9 cellular contexts compared by ENCODE assay signal in genomic region chr5:1010641-1011046, GRCh38. TPM values are rescaled to one million over a fixed set of nuclear protein-coding genes. Genes with fewer than 3 reads are reported as not detected.
DNase-seq lines count a peak whose midpoint lies in the region; ATAC-seq and TF ChIP-seq lines count a peak whose summit lies in the region.
"Had no signal": no experiment of that assay in that cellular context is flagged by ENCODE, and none has a peak within 500 bp of the region (broad histone marks: within the 10 kb centered on the region; RNA-seq: fewer than 3 reads in every experiment).

No MANE protein-coding gene starts in this region.

- no peak for TF ChIP-seq EP300 in gastroesophageal sphincter (IDR thresholded peaks at IDR 0.05)

- CTCF ChIA-PET in activated naive CD4-positive, alpha-beta T cell treated with anti-CD3 and anti-CD28 coated beads, Interleukin-2, amount 10 ng/mL, durations not matched to agents 7 days and 5 days (lab: Charles Lee), result interaction anchor here (0.7 to 3.1 kb wide), 12 partner anchors 10 to 128 kb away, joined by 3 to 28 read pairs (median 4); no protein-coding TSS in a partner anchor

- no peak overlapping the region for H3K18ac ChIP-seq in mesendoderm (ENCODE audit: low read length)

- H2BK15ac ChIP-seq in mesendoderm (replicated peaks; ENCODE audit: low read depth), result no peak overlapping the region

- no peak overlapping the region for H4K5ac ChIP-seq in mesendoderm (ENCODE audit: low read length)

- no peak overlapping the region for H2BK120ac ChIP-seq in mesendoderm (ENCODE audit: low read depth, low read length)

- H3K4me1 Mint-ChIP-seq in activated naive CD4-positive, alpha-beta T cell treated with anti-CD3 and anti-CD28 coated beads, Interleukin-2, amount 10 ng/mL, durations not matched to agents 7 days and 5 days, result peaks cover 24% of the 10 kb centered on the region

- no peak overlapping the region for H3K9ac ChIP-seq in mesendoderm (ENCODE audit: low read length)

- H3K4me1 ChIP-seq in left ventricle myocardium inferior (peaks cover 50% of the 10 kb centered on the region), spleen (peaks cover under 1 to 48% (median 28%) of the 10 kb centered on the region in 6 donors), mesendoderm (ENCODE audit: control insufficient read depth, low read depth, low read length) (no peaks in the 10 kb centered on the region), gastroesophageal sphincter (peaks cover 0 to 32% (median 10%) of the 10 kb centered on the region in 3 donors)

- H3K79me2 ChIP-seq in mesendoderm (ENCODE audit: control insufficient read depth, insufficient read depth, low read length), result no peaks in the 10 kb centered on the region

- no peaks in the 10 kb centered on the region for H3K36me3 Mint-ChIP-seq in activated naive CD4-positive, alpha-beta T cell treated with anti-CD3 and anti-CD28 coated beads, Interleukin-2, amount 10 ng/mL, durations not matched to agents 7 days and 5 days

- peak overlapping the region; percentile 74 for H3K4me3 ChIP-seq in left ventricle myocardium inferior
- peak overlapping the region in 4 of 8 donors; percentile 2 to 60 (median 47) for H3K4me3 ChIP-seq in spleen
- H3K4me3 ChIP-seq in mesendoderm (ENCODE audit: low read length), result no peak overlapping the region
- no peak overlapping the region for H3K4me3 ChIP-seq in coronary artery
- H3K4me3 ChIP-seq in gastroesophageal sphincter, result no peak overlapping the region

- H2AK5ac ChIP-seq in mesendoderm (ENCODE audit: low read length), result no peak overlapping the region

- no peak overlapping the region for H3K4ac ChIP-seq in mesendoderm (ENCODE audit: low read depth, low read length)

- H3K4me2 ChIP-seq in mesendoderm (ENCODE audit: low read length), result no peak overlapping the region

- no peak overlapping the region for H3K4me3 Mint-ChIP-seq in activated naive CD4-positive, alpha-beta T cell treated with anti-CD3 and anti-CD28 coated beads, Interleukin-2, amount 10 ng/mL, durations not matched to agents 7 days and 5 days

- no peak for ATAC-seq in gastroesophageal sphincter

- no peaks in the 10 kb centered on the region for H3K79me1 ChIP-seq in mesendoderm (ENCODE audit: low read length)

- no peak overlapping the region for H3K23ac ChIP-seq in mesendoderm (ENCODE audit: low read length)

- TF ChIP-seq CTCF in left ventricle myocardium inferior (IDR thresholded peaks at IDR 0.05; ENCODE audit: borderline replicate concordance), result no peak
- TF ChIP-seq CTCF in spleen (IDR thresholded peaks at IDR 0.05 in 8 of 11, conservative IDR thresholded peaks at IDR 0.05 in 3 of 11), result no peak
- no peak for TF ChIP-seq CTCF in coronary artery (IDR thresholded peaks at IDR 0.05)
- TF ChIP-seq CTCF in gastroesophageal sphincter (IDR thresholded peaks at IDR 0.05), result no peak

- H3K27me3 ChIP-seq in left ventricle myocardium inferior (ENCODE audit: low read depth) (peaks cover 22% of the 10 kb centered on the region), spleen (replicated peaks in 1 of 7) (peaks cover 0 to 84% (median 43%) of the 10 kb centered on the region in 7 donors), mesendoderm (ENCODE audit: insufficient read depth, low read length, poor library complexity) (peaks cover 13% of the 10 kb centered on the region), gastroesophageal sphincter (peaks cover 60% of the 10 kb centered on the region)

- H3K27ac Mint-ChIP-seq in activated naive CD4-positive, alpha-beta T cell treated with anti-CD3 and anti-CD28 coated beads, Interleukin-2, amount 10 ng/mL, durations not matched to agents 7 days and 5 days, result no peak overlapping the region

- H3K27me3 Mint-ChIP-seq in activated naive CD4-positive, alpha-beta T cell treated with anti-CD3 and anti-CD28 coated beads, Interleukin-2, amount 10 ng/mL, durations not matched to agents 7 days and 5 days, result peaks cover 63% of the 10 kb centered on the region

- intact Hi-C loops in left ventricle myocardium inferior (cut with micrococcal nuclease) (no loop called here), spleen (cut with DNase I; ENCODE audit: low total_unique reads) (no loop called here)

- no peak overlapping the region for H4K8ac ChIP-seq in mesendoderm (ENCODE audit: low read depth, low read length)

- H3K27ac ChIP-seq in left ventricle myocardium inferior (replicated peaks) (no peak overlapping the region), spleen (peak overlapping the region in 1 of 8 donors; percentile 66), mesendoderm (ENCODE audit: low read depth, low read length) (no peak overlapping the region), coronary artery (no peak overlapping the region), gastroesophageal sphincter (no peak overlapping the region)

- H3K36me3 ChIP-seq in left ventricle myocardium inferior, result no peaks in the 10 kb centered on the region
- no peaks in the 10 kb centered on the region for H3K36me3 ChIP-seq in spleen
- no peaks in the 10 kb centered on the region for H3K36me3 ChIP-seq in mesendoderm (ENCODE audit: control insufficient read depth, insufficient read depth, low read length)
- H3K36me3 ChIP-seq in gastroesophageal sphincter, result no peaks in the 10 kb centered on the region

- TF ChIP-seq POLR2A in spleen (IDR thresholded peaks at IDR 0.05) (no peak), gastroesophageal sphincter (IDR thresholded peaks at IDR 0.05) (no peak)

- H2BK5ac ChIP-seq in mesendoderm (ENCODE audit: low read length), result no peak overlapping the region

- H3K9me3 ChIP-seq in left ventricle myocardium inferior (replicated peaks), result no peaks in the 10 kb centered on the region
- H3K9me3 ChIP-seq in spleen, result no peaks in the 10 kb centered on the region
- H3K9me3 ChIP-seq in gastroesophageal sphincter, result no peaks in the 10 kb centered on the region

- H3K56ac ChIP-seq in mesendoderm (ENCODE audit: low read length), result no peak overlapping the region

- WGBS in spleen, 5 donors, result 58 to 71% (median 66%) methylated on average over 7 to 13 of the region's 13 CpGs
- WGBS in mesendoderm (ENCODE audit: extremely low coverage, insufficient coverage, low lambda C conversion rate), result no CpG with 5 or more reads among the region's 13 CpGs
- 58% methylated on average over 3 to 4 of the region's 13 CpGs for WGBS in gastroesophageal sphincter (ENCODE audit: low coverage in 1 of 2), 2 donors

- peak; percentile 20 for DNase-seq in activated naive CD4-positive, alpha-beta T cell treated with anti-CD3 and anti-CD28 coated beads, Interleukin-2, amount 10 ng/mL, durations not matched to agents 7 days and 5 days
- DNase-seq in activated naive CD4-positive, alpha-beta T cell treated with Interleukin-2 at 50 U/mL for 16 hours, result no peak
- DNase-seq in NCI-H510A treated with DMSO at 0.1 percent for 48 hours (lab: John Stamatoyannopoulos, UW), result peak; percentile 73
- DNase-seq in left ventricle myocardium inferior, result peak; percentile 17
- peak; percentile 61 for DNase-seq in spleen
- no peak for DNase-seq in mesendoderm
- no peak for DNase-seq in coronary artery (ENCODE audit: low spot score)
- DNase-seq: GDM1 had no signal

- no peaks in the 10 kb centered on the region for H3K9me3 Mint-ChIP-seq in activated naive CD4-positive, alpha-beta T cell treated with anti-CD3 and anti-CD28 coated beads, Interleukin-2, amount 10 ng/mL, durations not matched to agents 7 days and 5 days

RNA-seq across cellular contexts. Expression of gene NKD2, which starts 2.0 kb away (rescaled TPM):
- 3.7 TPM for total RNA-seq in left ventricle myocardium inferior
- 10 to 100 TPM in 6 of 7 donors, 1 to 10 TPM in 1; 1.4 to 52.3 (median 17.9) TPM for total RNA-seq in spleen
- polyA plus RNA-seq in spleen, result 10 to 100 TPM in 1 of 3 donors, 1 to 10 TPM in 2; 5.9 to 16.4 (median 7.0) TPM
- 4.1 TPM for polyA plus RNA-seq in mesendoderm (2013, experiment 1 of 2)
- polyA plus RNA-seq in mesendoderm (2013, experiment 2 of 2), result 3.1 TPM
- 1 to 10 TPM; 1.8 to 6.1 (median 1.9) TPM for total RNA-seq in gastroesophageal sphincter

Comparison
In these comparisons a context has a peak if more than half of its experiments do, and no peak if none do; other contexts are left out.
1. DNase-seq: peak in activated naive CD4-positive, alpha-beta T cell treated with anti-CD3 and anti-CD28 coated beads, Interleukin-2, amount 10 ng/mL, durations not matched to agents 7 days and 5 days (single experiment), NCI-H510A treated with DMSO at 0.1 percent for 48 hours (single experiment), left ventricle myocardium inferior (single experiment) and spleen (single experiment); none in activated naive CD4-positive, alpha-beta T cell treated with Interleukin-2 at 50 U/mL for 16 hours (single experiment), mesendoderm (single experiment) and coronary artery (single experiment).